ENCODE assay signal across 11 cellular contexts in the genomic region with DNA sequence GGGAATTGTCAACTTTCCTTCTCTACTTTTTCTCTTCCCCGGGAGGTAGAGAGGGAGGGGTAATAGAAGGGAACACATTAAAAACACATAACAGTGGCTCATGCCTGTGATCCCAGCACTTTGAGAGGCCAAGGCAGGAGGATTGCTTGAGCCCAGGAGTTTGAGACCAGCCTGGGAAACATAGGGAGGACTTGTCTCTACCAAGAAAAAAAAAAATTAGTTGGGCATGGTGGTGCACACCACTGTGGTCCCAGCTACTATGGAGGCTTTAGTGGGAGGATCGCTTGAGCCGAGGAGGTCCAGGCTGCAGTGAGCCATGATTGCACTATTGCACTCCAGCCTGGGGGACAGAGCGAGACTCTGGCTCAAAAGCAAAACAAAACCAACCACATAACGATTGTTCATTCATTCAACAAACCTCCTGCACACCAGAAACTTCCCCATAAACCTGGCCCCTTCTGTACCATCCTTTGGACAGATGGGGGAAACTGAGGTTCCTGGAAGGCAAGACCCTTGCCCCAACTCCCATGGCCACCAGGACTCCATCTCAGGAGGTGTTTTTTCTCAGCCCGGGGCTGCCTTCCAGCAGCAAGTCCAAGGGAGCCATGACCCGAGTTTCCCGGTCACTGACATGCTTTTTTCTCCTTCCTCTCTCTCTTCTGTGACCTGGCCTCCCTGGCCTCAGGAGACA. TPM values are rescaled to one million over a fixed set of nuclear protein-coding genes. Genes with fewer than 3 reads are reported as not detected.
A peak's percentile ranks its signal among the peaks of the same experiment; 100 is the strongest.
DNase-seq lines count a peak whose midpoint lies in the region; ATAC-seq and TF ChIP-seq lines count a peak whose summit lies in the region.
"Had no signal": no experiment of that assay in that cellular context is flagged by ENCODE, and none has a peak within 500 bp of the region (broad histone marks: within the 10 kb centered on the region; RNA-seq: fewer than 3 reads in every experiment).

No MANE protein-coding gene starts in this region.

- H3K4me2 ChIP-seq in BLaER1 treated with 17β-estradiol and CSF1 and Interleukin-3, amounts not matched to agents 10 nM and 100 nM = peak overlapping the region; percentile 2 to 100 (median 44); a peak in 18 of 22 replicates

- DNase-seq in coronary artery (ENCODE audit: low spot score) = no peak
- DNase-seq in naive thymus-derived CD4-positive, alpha-beta T cell = peak in 2 of 9 donors; percentile 19 to 40
- DNase-seq in dermis blood vessel endothelial cell = no peak
- DNase-seq in NCI-H226 = no peak
- no peak for DNase-seq in midbrain (lab: John Stamatoyannopoulos, UW)
- no peak for DNase-seq in NCI-H2029 treated with DMSO at 0.1 percent for 48 hours (lab: John Stamatoyannopoulos, UW)
- DNase-seq: MG63, NCI-H446 treated with DMSO at 0.1 percent for 48 hours, T1000 had no signal

- CTCF ChIA-PET in naive thymus-derived CD4-positive, alpha-beta T cell (lab: Charles Lee) = interaction anchor here (1.0 to 1.5 kb wide), 3 partner anchors 8 to 167 kb away, joined by 3 to 6 read pairs (median 3); a partner anchor contains a TSS

- H3K9me3 ChIP-seq in BLaER1 treated with 17β-estradiol and CSF1 and Interleukin-3, amounts not matched to agents 10 nM and 100 nM (replicated peaks in 1 of 11) = no peaks in the 10 kb centered on the region
- H3K9me3 ChIP-seq in HUES48 (ENCODE audit: control insufficient read depth, insufficient read depth, low read length) = no peaks in the 10 kb centered on the region
- no peaks in the 10 kb centered on the region for H3K9me3 ChIP-seq in naive thymus-derived CD4-positive, alpha-beta T cell (ENCODE audit: control insufficient read depth in 2 of 3, low read length in 3 of 3)
- H3K9me3 ChIP-seq: MG63 had no signal

- no peak for TF ChIP-seq CTCF in coronary artery (IDR thresholded peaks at IDR 0.05)

- POLR2A ChIA-PET in naive thymus-derived CD4-positive, alpha-beta T cell (lab: Charles Lee) = interaction anchor here (0.7 kb wide), 1 partner anchor 31 kb away, joined by 3 read pairs; no protein-coding TSS in a partner anchor

- peak overlapping the region in 6 of 9 donors; percentile 15 to 98 (median 63) for H3K27ac Mint-ChIP-seq in naive thymus-derived CD4-positive, alpha-beta T cell

- peak overlapping the region in 1 of 10 experiments; percentile 46; a peak in 1 of 20 replicates for H3K4me3 ChIP-seq in BLaER1 treated with 17β-estradiol and CSF1 and Interleukin-3, amounts not matched to agents 10 nM and 100 nM
- H3K4me3 ChIP-seq in HUES48 (ENCODE audit: low read depth, low read length) (peak overlapping the region; percentile 46; the same call in 1 of the 2 replicates), coronary artery (peak overlapping the region; percentile 36)
- no peak overlapping the region for H3K4me3 ChIP-seq in naive thymus-derived CD4-positive, alpha-beta T cell (ENCODE audit: low read length)
- H3K4me3 ChIP-seq: MG63 had no signal

- peaks cover 9 to 65% (median 23%) of the 10 kb centered on the region in 5 donors for H3K27me3 Mint-ChIP-seq in naive thymus-derived CD4-positive, alpha-beta T cell

- H3K9me3 Mint-ChIP-seq in naive thymus-derived CD4-positive, alpha-beta T cell = peaks cover 0 to 79% (median 0%) of the 10 kb centered on the region in 11 donors

- H3K36me3 ChIP-seq in BLaER1 treated with 17β-estradiol and CSF1 and Interleukin-3, amounts not matched to agents 10 nM and 100 nM = no peaks in the 10 kb centered on the region
- no peaks in the 10 kb centered on the region for H3K36me3 ChIP-seq in HUES48 (ENCODE audit: control insufficient read depth, insufficient read depth, low read length)
- H3K36me3 ChIP-seq in naive thymus-derived CD4-positive, alpha-beta T cell (ENCODE audit: control insufficient read depth in 2 of 3, insufficient read depth in 3 of 3, low read length in 3 of 3) = peaks cover 0 to 11% (median 0%) of the 10 kb centered on the region in 3 experiments
- H3K36me3 ChIP-seq: MG63 had no signal

- H4K20me1 ChIP-seq in BLaER1 treated with 17β-estradiol and CSF1 and Interleukin-3, amounts not matched to agents 10 nM and 100 nM = peaks cover 0 to 36% (median 11%) of the 10 kb centered on the region in 11 experiments; a peak in 15 of 22 replicates

- ATAC-seq in naive thymus-derived CD4-positive, alpha-beta T cell = no peak

- no peak overlapping the region; a peak in 1 of 22 replicates for H3K9ac ChIP-seq in BLaER1 treated with 17β-estradiol and CSF1 and Interleukin-3, amounts not matched to agents 10 nM and 100 nM
- H3K9ac ChIP-seq in HUES48 (ENCODE audit: low read depth, low read length) = no peak overlapping the region

- H3K27ac ChIP-seq in BLaER1 treated with 17β-estradiol and CSF1 and Interleukin-3, amounts not matched to agents 10 nM and 100 nM = no peak overlapping the region
- H3K27ac ChIP-seq in HUES48 (ENCODE audit: low read depth, low read length) (peak overlapping the region; percentile 10), coronary artery (no peak overlapping the region)
- H3K27ac ChIP-seq in naive thymus-derived CD4-positive, alpha-beta T cell (ENCODE audit: low read depth, low read length) = no peak overlapping the region

- peaks cover 22 to 55% (median 28%) of the 10 kb centered on the region in 7 donors for H3K4me1 Mint-ChIP-seq in naive thymus-derived CD4-positive, alpha-beta T cell

- intact Hi-C loops in naive thymus-derived CD4-positive, alpha-beta T cell (cut with micrococcal nuclease) = no loop called here

- H3K27me3 ChIP-seq in BLaER1 treated with 17β-estradiol and CSF1 and Interleukin-3, amounts not matched to agents 10 nM and 100 nM = peaks cover 52 to 70% (median 62%) of the 10 kb centered on the region in 11 experiments
- peaks cover 13% of the 10 kb centered on the region for H3K27me3 ChIP-seq in HUES48 (ENCODE audit: control insufficient read depth, insufficient read depth, low read length)
- H3K27me3 ChIP-seq in naive thymus-derived CD4-positive, alpha-beta T cell (ENCODE audit: control insufficient read depth in 2 of 2, insufficient read depth in 2 of 2, low read length in 2 of 2) = no peaks in the 10 kb centered on the region
- H3K27me3 ChIP-seq: MG63 had no signal

- H3K36me3 Mint-ChIP-seq in naive thymus-derived CD4-positive, alpha-beta T cell = peaks cover 0 to 1% (median 0%) of the 10 kb centered on the region in 5 donors

- H3K4me3 Mint-ChIP-seq in naive thymus-derived CD4-positive, alpha-beta T cell = peak overlapping the region in 9 of 10 donors; percentile 7 to 96 (median 55)

- H3K4me1 ChIP-seq in BLaER1 treated with 17β-estradiol and CSF1 and Interleukin-3, amounts not matched to agents 10 nM and 100 nM = peaks cover 27 to 66% (median 58%) of the 10 kb centered on the region in 10 experiments
- peaks cover 4% of the 10 kb centered on the region; the same call in 1 of the 2 replicates for H3K4me1 ChIP-seq in HUES48 (ENCODE audit: control insufficient read depth, insufficient read depth, low read length)
- H3K4me1 ChIP-seq in naive thymus-derived CD4-positive, alpha-beta T cell (ENCODE audit: control insufficient read depth in 2 of 2, insufficient read depth in 2 of 2, low read length in 2 of 2) = peaks cover 9 to 16% of the 10 kb centered on the region in 2 donors

RNA-seq across cellular contexts. Expression of a gene that starts 4.2 kb away (rescaled TPM):
- 1,000 to 10,000 TPM in 1 of 5 experiments, 100 to 1,000 TPM in 1, 10 to 100 TPM in 2, 1 to 10 TPM in 1; 2.1 to 1,925 (median 22.8) TPM for total RNA-seq in naive thymus-derived CD4-positive, alpha-beta T cell
- 1 to 10 TPM; 3.0 to 5.3 TPM for polyA plus RNA-seq in naive thymus-derived CD4-positive, alpha-beta T cell
- total RNA-seq in dermis blood vessel endothelial cell = 0.65 and 23.8 TPM in 2 replicates

RNA-seq across cellular contexts. Expression of a gene that starts 24.8 kb away (rescaled TPM):
- 1 to 10 TPM in 4 of 5 experiments, under 1 TPM in 1; 0.86 to 3.1 (median 2.4) TPM for total RNA-seq in naive thymus-derived CD4-positive, alpha-beta T cell
- polyA plus RNA-seq in naive thymus-derived CD4-positive, alpha-beta T cell = under 1 TPM; 0.30 to 0.37 TPM
- total RNA-seq in dermis blood vessel endothelial cell = 9.0 and 10.2 TPM in 2 replicates

RNA-seq across cellular contexts. Expression of a gene that starts 26.2 kb away (rescaled TPM):
- 1 to 10 TPM; 1.3 to 8.5 (median 7.8) TPM for total RNA-seq in naive thymus-derived CD4-positive, alpha-beta T cell
- 1 to 10 TPM; 2.8 to 4.0 TPM for polyA plus RNA-seq in naive thymus-derived CD4-positive, alpha-beta T cell
- 0.60 and 1.5 TPM in 2 replicates for total RNA-seq in dermis blood vessel endothelial cell

RNA-seq across cellular contexts. Expression of a gene that starts 35.3 kb away (rescaled TPM):
- 100 to 1,000 TPM in 2 of 5 experiments, 10 to 100 TPM in 3; 71.3 to 206 (median 82.6) TPM for total RNA-seq in naive thymus-derived CD4-positive, alpha-beta T cell
- polyA plus RNA-seq in naive thymus-derived CD4-positive, alpha-beta T cell = 10 to 100 TPM; 27.0 to 39.7 TPM
- total RNA-seq in dermis blood vessel endothelial cell = 93.9 and 101 TPM in 2 replicates

RNA-seq across cellular contexts. Expression of a gene that starts 48.3 kb away (rescaled TPM):
- total RNA-seq in naive thymus-derived CD4-positive, alpha-beta T cell = 10 to 100 TPM; 45.1 to 88.2 (median 53.4) TPM
- 10 to 100 TPM; 31.7 to 32.7 TPM for polyA plus RNA-seq in naive thymus-derived CD4-positive, alpha-beta T cell
- 56.5 and 63.1 TPM in 2 replicates for total RNA-seq in dermis blood vessel endothelial cell
